In genomic region chr16:977896-978295, GRCh38 we compare ENCODE assay signal across 2 cellular contexts.
TF ChIP-seq lines count a peak whose summit lies in the region.

No MANE protein-coding gene starts in this region.

TF ChIP-seq in GM12891, 5 proteins besides CTCF, POLR2A, EP300 and RAD21:
- TF ChIP-seq POU2F2 (IDR thresholded peaks at IDR 0.05; ENCODE audit: low read depth, low read length): no peak
- no peak for TF ChIP-seq POLR2AphosphoS5 (IDR thresholded peaks at IDR 0.05; ENCODE audit: low read depth, low read length)
- TF ChIP-seq SPI1 (IDR thresholded peaks at IDR 0.05; ENCODE audit: low read depth, low read length): no peak
- no peak for TF ChIP-seq PAX5 (IDR thresholded peaks at IDR 0.05; ENCODE audit: insufficient read depth, low read length, severe bottlenecking)
- TF ChIP-seq TAF1 (IDR thresholded peaks at IDR 0.05; ENCODE audit: low read depth, low read length): no peak

TF ChIP-seq in H1, 55 proteins besides CTCF, POLR2A, EP300 and RAD21:
- no peak for TF ChIP-seq RBBP5 (IDR thresholded peaks at IDR 0.05; ENCODE audit: borderline replicate concordance, low read depth, low read length)
